In the genomic region with DNA sequence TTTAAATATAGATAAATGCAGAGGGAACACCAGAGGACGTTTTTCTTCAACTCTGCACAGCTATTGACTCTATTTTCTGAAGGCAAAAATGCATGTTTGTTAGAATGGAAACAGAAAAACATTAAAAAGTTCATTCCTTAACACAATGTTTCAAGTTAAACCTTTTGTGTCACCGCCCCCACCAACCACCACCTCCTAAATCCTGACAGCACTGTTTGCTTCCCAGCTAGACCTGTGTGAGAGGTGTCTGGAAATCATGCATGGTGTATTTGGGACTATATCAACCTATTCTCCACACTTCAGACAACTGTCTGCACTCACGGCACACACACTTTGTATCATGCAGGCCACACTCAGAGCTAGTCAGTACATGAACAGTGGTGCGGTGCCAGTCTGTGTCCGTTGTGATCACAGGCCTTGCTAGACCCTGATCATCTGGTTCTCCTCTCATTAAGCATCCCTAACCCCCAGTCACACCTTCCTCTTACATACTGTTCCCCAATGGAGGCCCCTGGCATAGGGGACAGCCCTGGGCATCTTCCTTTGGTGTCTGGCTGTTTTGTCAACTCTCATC, we compare ENCODE assay signal across 18 cellular contexts.
"Had no signal": no experiment of that assay in that cellular context is flagged by ENCODE, and none has a peak within 500 bp of the region (broad histone marks: within the 10 kb centered on the region; RNA-seq: fewer than 3 reads in every experiment).

No MANE protein-coding gene starts in this region.

- H3K27me3 Mint-ChIP-seq: activated CD4-positive, alpha-beta T cell treated with anti-CD3 and anti-CD28 coated beads, Interleukin-2, amount 10 ng/mL, durations not matched to agents 7 days and 5 days; type B pancreatic cell had no signal

- ATAC-seq: esophagus mucosa, gastrocnemius medialis, right cardiac atrium had no signal

- H3K27ac Mint-ChIP-seq: activated CD4-positive, alpha-beta T cell treated with anti-CD3 and anti-CD28 coated beads, Interleukin-2, amount 10 ng/mL, durations not matched to agents 7 days and 5 days; neural progenitor cell; T-helper 1 cell treated with Interleukin-12 subunit alpha and Interleukin-12 subunit beta and Interleukin-4 antibody, amounts not matched to agents 30 μg/mL and 1 μg/mL, for 36 hours; type B pancreatic cell had no signal

- DNase-seq: activated CD4-positive, alpha-beta T cell treated with anti-CD3 and anti-CD28 coated beads, Interleukin-2, amount 10 ng/mL, durations not matched to agents 7 days and 5 days; activated CD8-positive, alpha-beta memory T cell treated with anti-CD3 and anti-CD28 coated beads for 24 hours; activated CD8-positive, alpha-beta memory T cell treated with anti-CD3 and anti-CD28 coated beads, Interleukin-2, amount 50 U/mL, for 48 hours; activated gamma-delta T cell treated with Interleukin-2 at 50 U/mL for 16 hours; aorta; cerebellar nuclear complex; effector CD4-positive, alpha-beta T cell; gastrocnemius medialis; left ventricle myocardium inferior; mammary epithelial cell; psoas muscle; right cardiac atrium; stimulated activated CD4-positive, alpha-beta T cell treated with anti-CD3 and anti-CD28 coated beads, Interleukin-2, amount 100 ng/mL, for 24 hours; stomach had no signal

- H3K4me3 Mint-ChIP-seq: activated CD4-positive, alpha-beta T cell treated with anti-CD3 and anti-CD28 coated beads, Interleukin-2, amount 10 ng/mL, durations not matched to agents 7 days and 5 days; neural progenitor cell; T-helper 1 cell treated with Interleukin-12 subunit alpha and Interleukin-12 subunit beta and Interleukin-4 antibody, amounts not matched to agents 30 μg/mL and 1 μg/mL, for 36 hours; type B pancreatic cell had no signal

- H3K4me1 Mint-ChIP-seq: neural progenitor cell had no signal

- H3K9me3 Mint-ChIP-seq: activated CD4-positive, alpha-beta T cell treated with anti-CD3 and anti-CD28 coated beads, Interleukin-2, amount 10 ng/mL, durations not matched to agents 7 days and 5 days; T-helper 1 cell treated with Interleukin-12 subunit alpha and Interleukin-12 subunit beta and Interleukin-4 antibody, amounts not matched to agents 30 μg/mL and 1 μg/mL, for 36 hours; type B pancreatic cell had no signal
